In genomic region chr15:43912991-43913927, GRCh38 we compare ENCODE assay signal across 10 cellular contexts.
DNase-seq lines count a peak whose midpoint lies in the region; ATAC-seq and TF ChIP-seq lines count a peak whose summit lies in the region.
"Had no signal": no experiment of that assay in that cellular context is flagged by ENCODE, and none has a peak within 500 bp of the region (broad histone marks: within the 10 kb centered on the region; RNA-seq: fewer than 3 reads in every experiment).

No MANE protein-coding gene starts in this region.

- H3K36me3 Mint-ChIP-seq in natural killer cell, result no peaks in the 10 kb centered on the region

- ATAC-seq in Panc1, result peak; percentile 92
- no peak for ATAC-seq in HG02981 (IDR thresholded peaks at IDR 0.05; ENCODE audit: unreplicated experiment)
- no peak for ATAC-seq in natural killer cell

- no peak overlapping the region for H3K4me3 Mint-ChIP-seq in natural killer cell

- H3K27ac Mint-ChIP-seq in natural killer cell, result no peak overlapping the region

- H3K4me3 ChIP-seq in Panc1 (ENCODE audit: low read depth in 2 of 2, low read length in 2 of 2), result no peak overlapping the region
- no peak overlapping the region for H3K4me3 ChIP-seq in fibroblast of the aortic adventitia (ENCODE audit: low read depth, low read length)

- peaks cover 20% of the 10 kb centered on the region for H3K4me1 ChIP-seq in Panc1 (ENCODE audit: control insufficient read depth, insufficient read depth, low read length)

- TF ChIP-seq CTCF in Panc1 (IDR thresholded peaks at IDR 0.05) (no peak), fibroblast of the aortic adventitia (IDR thresholded peaks at IDR 0.05; ENCODE audit: insufficient read depth, low read length) (no peak), natural killer cell (IDR thresholded peaks at IDR 0.05) (no peak)

- POLR2A ChIA-PET in Panc1 (lab: Charles Lee), result no interaction called here

- intact Hi-C loops in Panc1 (cut with micrococcal nuclease; ENCODE audit: unreplicated experiment) (no loop called here), natural killer cell (cut with micrococcal nuclease) (no loop called here), posterior vena cava (cut with DNase I) (no loop called here)

- H3K36me3 ChIP-seq in Panc1 (ENCODE audit: control insufficient read depth, insufficient read depth, low read length), result no peaks in the 10 kb centered on the region

- DNase-seq in EL, result peak; percentile 99
- peak; percentile 93 for DNase-seq in Panc1 (ENCODE audit: low read depth, low spot score)
- peak; percentile 98 for DNase-seq in fibroblast of the aortic adventitia (ENCODE audit: low read depth)
- peak; percentile 76 for DNase-seq in pons (ENCODE audit: low spot score)
- no peak for DNase-seq in stimulated activated CD4-positive, alpha-beta T cell treated with anti-CD3 and anti-CD28 coated beads, Interleukin-2, amount 100 ng/mL, for 48 hours
- no peak for DNase-seq in natural killer cell
- DNase-seq in posterior vena cava (ENCODE audit: low spot score), result no peak
- DNase-seq: activated CD4-positive, CD25-positive, alpha-beta regulatory T cell treated with anti-CD3 and anti-CD28 coated beads, Interleukin-2, amount 50 U/mL, for 72 hours; MM.1S had no signal

- H3K9me3 Mint-ChIP-seq in natural killer cell, result no peaks in the 10 kb centered on the region

- H3K27me3 Mint-ChIP-seq in natural killer cell (ENCODE audit: low read depth in 2 of 2), result peaks cover 0 to 3% of the 10 kb centered on the region in 2 donors

- no peaks in the 10 kb centered on the region for H3K4me1 Mint-ChIP-seq in natural killer cell

- no TSS peak for BruUV-seq in Panc1 (replicated peaks; lab: Mats Ljungman, UMichigan)

- CTCF ChIA-PET in Panc1 (lab: Charles Lee), result interaction anchor here (0.6 kb wide), 1 partner anchor 177 kb away, joined by 3 read pairs; no protein-coding TSS in a partner anchor

- in situ Hi-C loops in Panc1 (cut with HindIII; ENCODE audit: low pct_unique_long_range_greater_than_20kb, low sequenced_read_pairs), result no loop called here

- peak overlapping the region; percentile 49 for H3K27ac ChIP-seq in Panc1 (ENCODE audit: low read length)

- H3K9me3 ChIP-seq in Panc1 (ENCODE audit: control insufficient read depth, insufficient read depth, low read depth, low read length), result no peaks in the 10 kb centered on the region

- no peaks in the 10 kb centered on the region for H3K27me3 ChIP-seq in Panc1 (ENCODE audit: control insufficient read depth, insufficient read depth, low read length)

Comparison
In these comparisons a context has a peak if more than half of its experiments do, and no peak if none do; other contexts are left out.
1. DNase-seq: peak in EL (single experiment), Panc1 (single experiment), fibroblast of the aortic adventitia (single experiment) and pons (single experiment); none in stimulated activated CD4-positive, alpha-beta T cell treated with anti-CD3 and anti-CD28 coated beads, Interleukin-2, amount 100 ng/mL, for 48 hours (0 of 2), natural killer cell (single experiment) and posterior vena cava (single experiment).